Comparison of ENCODE assay signal across 10 cellular contexts in genomic region chr12:120444676-120445075, GRCh38. TPM values are rescaled to one million over a fixed set of nuclear protein-coding genes. Genes with fewer than 3 reads are reported as not detected.
DNase-seq lines count a peak whose midpoint lies in the region; ATAC-seq and TF ChIP-seq lines count a peak whose summit lies in the region.
"Had no signal": no experiment of that assay in that cellular context is flagged by ENCODE, and none has a peak within 500 bp of the region (broad histone marks: within the 10 kb centered on the region; RNA-seq: fewer than 3 reads in every experiment).

No MANE protein-coding gene starts in this region.

- H2AFZ ChIP-seq in ACC112 (ENCODE audit: low read length, unreplicated experiment): no peak overlapping the region

- TF ChIP-seq CTCF in DOHH2 (IDR thresholded peaks at IDR 0.05; ENCODE audit: low read depth, low read length, poor library complexity, severe bottlenecking): no peak

- H3K27ac ChIP-seq in ACC112 (ENCODE audit: low read depth, low read length) (no peak overlapping the region), DOHH2 (ENCODE audit: low read depth, low read length) (peak overlapping the region; percentile 21), iPS-18a (ENCODE audit: low read length) (no peak overlapping the region)

- DNase-seq in T-helper 17 cell (no peak), putamen (ENCODE audit: low spot score) (no peak), RKO (ENCODE audit: low spot score) (no peak), HUDEP-2 (lab: John Stamatoyannopoulos, UW; ENCODE audit: unreplicated experiment in 76 of 76) (no peak)
- DNase-seq: effector CD8-positive, alpha-beta T cell; NCI-H1436 treated with DMSO at 0.1 percent for 48 hours had no signal

- peaks cover 10% of the 10 kb centered on the region for H3F3A ChIP-seq in DOHH2 (ENCODE audit: control insufficient read depth, insufficient read depth)

- H3K9ac ChIP-seq in iPS-18a (ENCODE audit: low read length): no peak overlapping the region

- H3K27ac Mint-ChIP-seq in T-helper 17 cell: peak overlapping the region; percentile 97

- H3K27me3 ChIP-seq in ACC112 (ENCODE audit: insufficient read depth, low read length) (no peaks in the 10 kb centered on the region), DOHH2 (ENCODE audit: control insufficient read depth, low read length) (no peaks in the 10 kb centered on the region), iPS-18a (ENCODE audit: control insufficient read depth, insufficient read depth, low read length) (no peaks in the 10 kb centered on the region)

- H3K4me1 Mint-ChIP-seq in T-helper 17 cell: peaks cover 21% of the 10 kb centered on the region

- peaks cover 2% of the 10 kb centered on the region for H3K36me3 Mint-ChIP-seq in T-helper 17 cell (ENCODE audit: low read depth)

- H3K4me2 ChIP-seq in DOHH2 (ENCODE audit: low read length): peak overlapping the region; percentile 78

- H3K79me2 ChIP-seq in ACC112 (ENCODE audit: control insufficient read depth, insufficient read depth, low read length, unreplicated experiment) (peaks cover 63% of the 10 kb centered on the region), DOHH2 (ENCODE audit: control insufficient read depth, low read length) (peaks cover 95% of the 10 kb centered on the region)

- no peak for ATAC-seq in T-helper 17 cell
- ATAC-seq in GM18520 (IDR thresholded peaks at IDR 0.05; ENCODE audit: unreplicated experiment): no peak

- H3K27me3 Mint-ChIP-seq in T-helper 17 cell: no peaks in the 10 kb centered on the region

- peak overlapping the region; percentile 99 for H3K4me3 Mint-ChIP-seq in T-helper 17 cell

- no peaks in the 10 kb centered on the region for H3K9me2 ChIP-seq in DOHH2 (replicated peaks; ENCODE audit: control insufficient read depth, low read length)

- no peaks in the 10 kb centered on the region for H4K20me1 ChIP-seq in DOHH2 (ENCODE audit: control insufficient read depth, insufficient read depth, low read depth, low read length)

- peak overlapping the region; percentile 85 for H3K4me3 ChIP-seq in ACC112 (ENCODE audit: low read depth, low read length)
- peak overlapping the region; percentile 97 for H3K4me3 ChIP-seq in DOHH2 (ENCODE audit: low read length)
- peak overlapping the region; percentile 92 for H3K4me3 ChIP-seq in iPS-18a (ENCODE audit: low read length)

- no peaks in the 10 kb centered on the region for H3K9me3 ChIP-seq in DOHH2 (ENCODE audit: control insufficient read depth, insufficient read depth, low read length)
- no peaks in the 10 kb centered on the region for H3K9me3 ChIP-seq in T-helper 17 cell (ENCODE audit: control insufficient read depth, low read length, poor library complexity, severe bottlenecking)
- no peaks in the 10 kb centered on the region for H3K9me3 ChIP-seq in iPS-18a (ENCODE audit: control insufficient read depth, low read depth, low read length)

- H3K36me3 ChIP-seq in ACC112 (ENCODE audit: insufficient read depth, low read length) (peaks cover 14% of the 10 kb centered on the region), DOHH2 (ENCODE audit: control insufficient read depth, low read length) (peaks cover 74% of the 10 kb centered on the region), iPS-18a (ENCODE audit: control insufficient read depth, low read depth, low read length) (peaks cover 45% of the 10 kb centered on the region)

- peaks cover 13% of the 10 kb centered on the region for H3K4me1 ChIP-seq in ACC112 (ENCODE audit: control insufficient read depth, insufficient read depth, low read length, unreplicated experiment)
- peaks cover 39% of the 10 kb centered on the region for H3K4me1 ChIP-seq in DOHH2 (ENCODE audit: control insufficient read depth, low read length)
- H3K4me1 ChIP-seq in iPS-18a (ENCODE audit: control insufficient read depth, low read depth, low read length): peaks cover 3% of the 10 kb centered on the region

RNA-seq across cellular contexts. Expression of gene TRIAP1, which starts 1.5 kb away (rescaled TPM):
- total RNA-seq in T-helper 17 cell: 10 to 100 TPM; 18.6 to 21.9 TPM

RNA-seq across cellular contexts. Expression of gene GATC, which starts 1.6 kb away (rescaled TPM):
- 10 to 100 TPM; 15.6 to 18.7 TPM for total RNA-seq in T-helper 17 cell

RNA-seq across cellular contexts. Expression of gene COX6A1, which starts 6.8 kb away (rescaled TPM):
- total RNA-seq in T-helper 17 cell: 100 to 1,000 TPM; 136 to 144 TPM

RNA-seq across cellular contexts. Expression of gene SRSF9, which starts 24.9 kb away (rescaled TPM):
- 100 to 1,000 TPM; 122 to 124 TPM for total RNA-seq in T-helper 17 cell

RNA-seq across cellular contexts. Expression of gene DYNLL1, which starts 51.2 kb away (rescaled TPM):
- total RNA-seq in T-helper 17 cell: 10 to 100 TPM; 70.2 to 72.2 TPM
